In the genomic region with DNA sequence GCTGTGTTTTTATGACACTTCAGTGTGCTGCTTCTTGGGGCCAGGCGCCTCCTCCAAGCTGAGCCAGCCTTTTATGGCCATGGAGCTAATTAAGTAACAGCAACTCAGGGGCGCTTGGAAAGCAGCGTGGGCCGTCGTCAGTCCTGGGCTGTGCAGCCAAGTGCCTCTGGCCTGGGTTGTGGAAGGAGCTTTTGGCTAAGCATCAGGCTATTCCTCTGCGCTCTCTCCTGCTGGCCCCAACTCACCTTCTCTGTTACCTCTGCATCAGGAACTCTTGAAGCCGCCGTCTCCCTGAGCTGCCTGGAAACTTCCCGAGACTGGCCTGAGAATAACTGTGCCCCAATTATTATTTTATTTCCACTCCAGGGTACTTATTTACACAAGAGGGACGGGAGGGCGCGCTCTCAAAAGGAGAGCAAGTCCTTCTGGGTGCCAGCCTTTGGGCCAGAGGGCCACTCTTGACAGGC, we compare ENCODE assay signal across 9 cellular contexts. TPM values are rescaled to one million over a fixed set of nuclear protein-coding genes. Genes with fewer than 3 reads are reported as not detected.
A peak's percentile ranks its signal among the peaks of the same experiment; 100 is the strongest.
DNase-seq lines count a peak whose midpoint lies in the region; ATAC-seq lines count a peak whose summit lies in the region.
"Had no signal": no experiment of that assay in that cellular context is flagged by ENCODE, and none has a peak within 500 bp of the region (broad histone marks: within the 10 kb centered on the region; RNA-seq: fewer than 3 reads in every experiment).

No MANE protein-coding gene starts in this region.

- no peak for ATAC-seq in GM18519 (IDR thresholded peaks at IDR 0.05; ENCODE audit: low FRiP score, unreplicated experiment)
- ATAC-seq: T-cell had no signal

- no peaks in the 10 kb centered on the region for H3K27me3 ChIP-seq in neuronal stem cell (ENCODE audit: control insufficient read depth in 3 of 3, insufficient read depth in 3 of 3, low read depth in 1 of 3, low read length in 3 of 3)

- H2BK5ac ChIP-seq in neuronal stem cell (ENCODE audit: low read length): no peak overlapping the region

- H3K23ac ChIP-seq in neuronal stem cell (ENCODE audit: low read depth, low read length, poor library complexity): no peak overlapping the region

- H3K4me1 ChIP-seq in neuronal stem cell (ENCODE audit: control insufficient read depth in 2 of 2, insufficient read depth in 1 of 2, low read depth in 1 of 2, low read length in 2 of 2): peaks cover 26 to 42% of the 10 kb centered on the region in 2 donors

- no peak overlapping the region for H2BK15ac ChIP-seq in neuronal stem cell (ENCODE audit: low read length)

- DNase-seq in AG08395 (ENCODE audit: low spot score) (peak; percentile 30), NCI-H69 (lab: John Stamatoyannopoulos, UW) (peak; percentile 8), head of caudate nucleus (peak in 31 of 42 donors; percentile 20 to 79 (median 58)), neuronal stem cell (ENCODE audit: low spot score) (peak; percentile 37), A172 (ENCODE audit: low spot score) (no peak), dermis blood vessel endothelial cell (no peak), Kasumi-1 (lab: John Stamatoyannopoulos, UW) (no peak)
- DNase-seq: T-cell had no signal

- no peak overlapping the region for H4K8ac ChIP-seq in neuronal stem cell (ENCODE audit: low read depth, low read length)

- H3K4ac ChIP-seq in neuronal stem cell (ENCODE audit: low read length): no peak overlapping the region

- no peaks in the 10 kb centered on the region for H3K9me3 ChIP-seq in neuronal stem cell (replicated peaks in 1 of 2; ENCODE audit: control insufficient read depth in 2 of 2, insufficient read depth in 1 of 2, low read depth in 1 of 2, low read length in 2 of 2)

- no peak overlapping the region for H4K91ac ChIP-seq in neuronal stem cell (ENCODE audit: low read depth, low read length, poor library complexity)

- H2AFZ ChIP-seq in neuronal stem cell (ENCODE audit: low read length): peak overlapping the region; percentile 59

- no peak overlapping the region for H3K4me3 ChIP-seq in neuronal stem cell (ENCODE audit: low read length in 2 of 2)

- H2BK120ac ChIP-seq in neuronal stem cell (ENCODE audit: low read depth, low read length): no peak overlapping the region

- no peak overlapping the region for H3K4me2 ChIP-seq in neuronal stem cell (ENCODE audit: insufficient read depth, low read length, poor library complexity, severe bottlenecking)

- no peaks in the 10 kb centered on the region for H3K79me1 ChIP-seq in neuronal stem cell (ENCODE audit: low read depth, low read length)

- no peaks in the 10 kb centered on the region for H3K36me3 ChIP-seq in neuronal stem cell (replicated peaks in 1 of 2; ENCODE audit: control insufficient read depth in 2 of 2, insufficient read depth in 2 of 2, low read length in 2 of 2)

- no peak overlapping the region for H3K9ac ChIP-seq in neuronal stem cell (ENCODE audit: low read depth, low read length, poor library complexity)

- WGBS in neuronal stem cell (ENCODE audit: extremely low coverage in 2 of 2, insufficient read length in 2 of 2, insufficient replicate concordance in 1 of 2), 2 donors: no CpG with 5 or more reads among the region's 12 CpGs

- no peak overlapping the region for H3K27ac ChIP-seq in neuronal stem cell (replicated peaks; ENCODE audit: low read length)

- H3K14ac ChIP-seq in neuronal stem cell (ENCODE audit: low read length): no peak overlapping the region

- intact Hi-C loops in head of caudate nucleus (cut with DNase I): no loop called here

- no peak overlapping the region for H2AK5ac ChIP-seq in neuronal stem cell (ENCODE audit: low read depth, low read length)

- no peak overlapping the region for H2BK12ac ChIP-seq in neuronal stem cell (ENCODE audit: low read length)

- no peak overlapping the region for H3K18ac ChIP-seq in neuronal stem cell (ENCODE audit: low read length)

RNA-seq across cellular contexts. Expression of gene NAV2, which starts 38.7 kb away (rescaled TPM):
- 3.2 TPM for polyA plus RNA-seq in neuronal stem cell (2013, experiment 1 of 2)
- 3.3 TPM for polyA plus RNA-seq in neuronal stem cell (2013, experiment 2 of 2)
- total RNA-seq in A172 (2014; rRNA removed; shearing (Covaris generic)): 2.6 and 8.8 TPM in 2 replicates
- total RNA-seq in dermis blood vessel endothelial cell: 6.8 and 10.0 TPM in 2 replicates

Comparison
In these comparisons a context has a peak if more than half of its experiments do, and no peak if none do; other contexts are left out.
1. DNase-seq: peak in AG08395 (single experiment), NCI-H69 (single experiment), head of caudate nucleus (31 of 42) and neuronal stem cell (single experiment); none in A172 (single experiment), dermis blood vessel endothelial cell (single experiment) and Kasumi-1 (0 of 2).